In genomic region chr19:17860993-17861360, GRCh38 we compare ENCODE assay signal across 1 cellular context.
A peak's percentile ranks its signal among the peaks of the same experiment; 100 is the strongest.
TF ChIP-seq lines count a peak whose summit lies in the region.

No MANE protein-coding gene starts in this region.

TF ChIP-seq in K562, 482 proteins besides CTCF, POLR2A, EP300 and RAD21:
- TF ChIP-seq MLX (CRISPR knock-in tag; conservative IDR thresholded peaks at IDR 0.05), result no peak
- TF ChIP-seq ZSCAN29 (IDR thresholded peaks at IDR 0.05), result 0 out of 2 replicates have a peak, but pooled peaks have one; percentile 3
- TF ChIP-seq ZNF354B (CRISPR knock-in tag; IDR thresholded peaks at IDR 0.05), result no peak
- 0 out of 2 replicates have a peak, but pooled peaks have one; percentile 11 for TF ChIP-seq POLR2AphosphoS2 (IDR thresholded peaks at IDR 0.05; ENCODE audit: low read length)
- no peak for TF ChIP-seq BCL6 (CRISPR knock-in tag; IDR thresholded peaks at IDR 0.05)
- peak; percentile 16; the same call in 1 of the 2 replicates for TF ChIP-seq POLR2G (IDR thresholded peaks at IDR 0.05; ENCODE audit: low read depth, low read length)
- TF ChIP-seq E2F1 (CRISPR knock-in tag; IDR thresholded peaks at IDR 0.05), result peak; percentile 42; the same call in 1 of the 2 replicates
- no peak for TF ChIP-seq ZNF175 (CRISPR knock-in tag; IDR thresholded peaks at IDR 0.05; ENCODE audit: low read depth)
- TF ChIP-seq E2F5 (CRISPR knock-in tag; IDR thresholded peaks at IDR 0.05), result no peak
- TF ChIP-seq NUFIP1 (IDR thresholded peaks at IDR 0.05; ENCODE audit: partially characterized antibody), result no peak
